ENCODE assay signal across 1 cellular context in the genomic region with DNA sequence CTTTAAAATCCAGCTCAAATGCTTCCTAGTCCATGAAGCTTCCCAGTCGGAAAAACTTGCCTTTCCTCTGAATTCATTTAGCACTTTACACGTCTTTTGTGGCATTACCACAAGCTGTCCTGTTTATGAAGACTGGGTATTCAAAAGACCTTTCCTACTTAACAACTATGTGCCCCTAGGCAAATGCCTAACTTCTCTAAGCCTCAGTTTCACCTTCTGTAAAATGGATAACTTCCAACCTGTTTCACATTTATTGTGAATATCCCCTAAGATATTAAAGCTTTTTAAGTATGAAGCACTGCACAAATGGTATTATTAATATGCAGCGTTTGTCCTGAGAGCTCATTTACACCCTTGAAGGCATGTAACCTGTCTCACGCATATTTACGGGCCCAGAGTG.
TF ChIP-seq lines count a peak whose summit lies in the region.

No MANE protein-coding gene starts in this region.

TF ChIP-seq in HepG2, 621 proteins besides CTCF, POLR2A, EP300 and RAD21:
- TF ChIP-seq PCBP1 (IDR thresholded peaks at IDR 0.05; ENCODE audit: borderline replicate concordance, low read depth, low read length) (no peak), ZNF709 (CRISPR knock-in tag; IDR thresholded peaks at IDR 0.05) (0 out of 2 replicates have a peak, but pooled peaks have one; percentile 6), ZNF629 (CRISPR knock-in tag; conservative IDR thresholded peaks at IDR 0.05) (peak; percentile 92)
